Comparison of ENCODE assay signal across 26 cellular contexts in genomic region chr1:67298762-67299161, GRCh38. TPM values are rescaled to one million over a fixed set of nuclear protein-coding genes. Genes with fewer than 3 reads are reported as not detected.
A peak's percentile ranks its signal among the peaks of the same experiment; 100 is the strongest.
DNase-seq lines count a peak whose midpoint lies in the region; ATAC-seq and TF ChIP-seq lines count a peak whose summit lies in the region.
"Had no signal": no experiment of that assay in that cellular context is flagged by ENCODE, and none has a peak within 500 bp of the region (broad histone marks: within the 10 kb centered on the region; RNA-seq: fewer than 3 reads in every experiment).

No MANE protein-coding gene starts in this region.

- H3K4me3 ChIP-seq in Loucy (ENCODE audit: low read length, poor library complexity, severe bottlenecking) (no peak overlapping the region), cardiac fibroblast (replicated peaks in 1 of 2; ENCODE audit: low read depth in 2 of 2, low read length in 2 of 2) (no peak overlapping the region), retinal pigment epithelial cell (ENCODE audit: low read length) (no peak overlapping the region), sigmoid colon (no peak overlapping the region), spleen (no peak overlapping the region), OCI-LY7 (ENCODE audit: low read depth, low read length, poor library complexity, severe bottlenecking) (no peak overlapping the region)
- H3K4me3 ChIP-seq: coronary artery, pancreas had no signal

- H3K27me3 ChIP-seq in Loucy (ENCODE audit: insufficient read depth, low read length, poor library complexity, severe bottlenecking) (no peaks in the 10 kb centered on the region), sigmoid colon (no peaks in the 10 kb centered on the region), spleen (replicated peaks in 1 of 7) (no peaks in the 10 kb centered on the region)
- H3K27me3 ChIP-seq: pancreas had no signal

- H3K9me3 ChIP-seq in Loucy (ENCODE audit: insufficient read depth, low read depth, low read length) (no peaks in the 10 kb centered on the region), sigmoid colon (no peaks in the 10 kb centered on the region), spleen (no peaks in the 10 kb centered on the region), OCI-LY7 (ENCODE audit: low read length) (no peaks in the 10 kb centered on the region)
- H3K9me3 ChIP-seq: pancreas had no signal

- no TSS peak for BruUV-seq in OCI-LY7 (replicated peaks; lab: Mats Ljungman, UMichigan)

- no peaks in the 10 kb centered on the region for H3K9me3 Mint-ChIP-seq in activated CD8-positive, alpha-beta T cell treated with anti-CD3 and anti-CD28 coated beads for 36 hours
- peaks cover under 1% of the 10 kb centered on the region for H3K9me3 Mint-ChIP-seq in activated CD8-positive, alpha-beta T cell treated with anti-CD3 and anti-CD28 coated beads, Interleukin-2, amount 10 ng/mL, durations not matched to agents 7 days and 5 days (ENCODE audit: insufficient read depth)

- H3K27ac Mint-ChIP-seq in activated CD8-positive, alpha-beta T cell treated with anti-CD3 and anti-CD28 coated beads for 36 hours = no peak overlapping the region
- H3K27ac Mint-ChIP-seq in activated CD8-positive, alpha-beta T cell treated with anti-CD3 and anti-CD28 coated beads, Interleukin-2, amount 10 ng/mL, durations not matched to agents 7 days and 5 days = no peak overlapping the region
- H3K27ac Mint-ChIP-seq: naive B cell; T-helper 1 cell treated with Interleukin-12 subunit alpha and Interleukin-12 subunit beta and Interleukin-4 antibody, amounts not matched to agents 30 μg/mL and 1 μg/mL, for 36 hours had no signal

- H3K4me2 ChIP-seq in Loucy (ENCODE audit: low read depth, low read length, poor library complexity, severe bottlenecking) (no peak overlapping the region), OCI-LY7 (ENCODE audit: low read length) (no peak overlapping the region)

- POLR2A ChIA-PET in activated CD8-positive, alpha-beta T cell treated with anti-CD3 and anti-CD28 coated beads for 36 hours (lab: Charles Lee) = interaction anchor here (1.1 kb wide), 1 partner anchor 12 kb away, joined by 3 read pairs; no protein-coding TSS in a partner anchor
- POLR2A ChIA-PET in activated CD8-positive, alpha-beta T cell treated with anti-CD3 and anti-CD28 coated beads, Interleukin-2, amount 10 ng/mL, durations not matched to agents 7 days and 5 days (lab: Charles Lee) = interaction anchor here (0.6 kb wide), 2 partner anchors 10 to 344 kb away, joined by 3 read pairs; no protein-coding TSS in a partner anchor
- POLR2A ChIA-PET in OCI-LY7 (lab: Charles Lee) = no interaction called here

- H3K4me1 Mint-ChIP-seq in activated CD8-positive, alpha-beta T cell treated with anti-CD3 and anti-CD28 coated beads for 36 hours (ENCODE audit: low read depth) = peaks cover 18% of the 10 kb centered on the region
- H3K4me1 Mint-ChIP-seq in activated CD8-positive, alpha-beta T cell treated with anti-CD3 and anti-CD28 coated beads, Interleukin-2, amount 10 ng/mL, durations not matched to agents 7 days and 5 days (ENCODE audit: low read depth) = peaks cover 47% of the 10 kb centered on the region
- H3K4me1 Mint-ChIP-seq: naive B cell had no signal

- 49 to 52% methylated on average over 2 of the region's 2 CpGs for WGBS in sigmoid colon, 2 donors
- 40 to 82% (median 54%) methylated on average over 2 of the region's 2 CpGs for WGBS in spleen, 5 donors

- CTCF ChIA-PET in activated CD8-positive, alpha-beta T cell treated with anti-CD3 and anti-CD28 coated beads for 36 hours (lab: Charles Lee) = interaction anchor here (1.2 to 2.5 kb wide), 3 partner anchors 10 to 34 kb away, joined by 3 to 10 read pairs (median 5); no protein-coding TSS in a partner anchor
- CTCF ChIA-PET in activated CD8-positive, alpha-beta T cell treated with anti-CD3 and anti-CD28 coated beads, Interleukin-2, amount 10 ng/mL, durations not matched to agents 7 days and 5 days (lab: Charles Lee) = interaction anchor here (0.7 to 1.2 kb wide), 5 partner anchors 10 to 87 kb away, joined by 3 to 4 read pairs (median 3); no protein-coding TSS in a partner anchor
- CTCF ChIA-PET in OCI-LY7 (lab: Charles Lee; ENCODE audit: unreplicated experiment) = no interaction called here

- H4K20me1 ChIP-seq in Loucy (ENCODE audit: insufficient read depth, low read length, poor library complexity, severe bottlenecking) = no peaks in the 10 kb centered on the region
- H4K20me1 ChIP-seq in OCI-LY7 (ENCODE audit: insufficient read depth, low read length) = no peaks in the 10 kb centered on the region

- H3K36me3 ChIP-seq in Loucy (ENCODE audit: insufficient read depth, low read length) (no peaks in the 10 kb centered on the region), sigmoid colon (no peaks in the 10 kb centered on the region), spleen (no peaks in the 10 kb centered on the region), OCI-LY7 (ENCODE audit: insufficient read depth, low read length) (no peaks in the 10 kb centered on the region)
- H3K36me3 ChIP-seq: pancreas had no signal

- no peak overlapping the region for H3K9ac ChIP-seq in Loucy (ENCODE audit: low read depth, low read length, poor library complexity, severe bottlenecking)

- peaks cover 13% of the 10 kb centered on the region for H3K4me1 ChIP-seq in Loucy (ENCODE audit: insufficient read depth, low read length, poor library complexity, severe bottlenecking)
- no peaks in the 10 kb centered on the region for H3K4me1 ChIP-seq in sigmoid colon
- no peaks in the 10 kb centered on the region for H3K4me1 ChIP-seq in spleen
- H3K4me1 ChIP-seq in OCI-LY7 (ENCODE audit: insufficient read depth, low read length, poor library complexity, severe bottlenecking) = no peaks in the 10 kb centered on the region
- H3K4me1 ChIP-seq: pancreas had no signal

- H3F3A ChIP-seq in Loucy (ENCODE audit: low read depth) = no peaks in the 10 kb centered on the region

- no peak overlapping the region for H3K27ac ChIP-seq in sigmoid colon
- H3K27ac ChIP-seq in spleen = no peak overlapping the region
- no peak overlapping the region for H3K27ac ChIP-seq in OCI-LY7 (ENCODE audit: low read depth, low read length, poor library complexity, severe bottlenecking)
- H3K27ac ChIP-seq: coronary artery, pancreas had no signal

- no peak for TF ChIP-seq CTCF in activated CD8-positive, alpha-beta T cell treated with anti-CD3 and anti-CD28 coated beads for 36 hours (IDR thresholded peaks at IDR 0.05)
- TF ChIP-seq CTCF in Loucy (conservative IDR thresholded peaks at IDR 0.05; ENCODE audit: low read length) (peak; percentile 14; the same call in 1 of the 2 replicates), cardiac fibroblast (IDR thresholded peaks at IDR 0.05; ENCODE audit: low read depth, low read length) (peak; percentile 4), retinal pigment epithelial cell (conservative IDR thresholded peaks at IDR 0.05; ENCODE audit: low read depth, low read length) (peak; percentile 19), sigmoid colon (IDR thresholded peaks at IDR 0.05) (no peak), spleen (IDR thresholded peaks at IDR 0.05 in 8 of 11, conservative IDR thresholded peaks at IDR 0.05 in 3 of 11) (no peak), OCI-LY7 (conservative IDR thresholded peaks at IDR 0.05; ENCODE audit: low read length) (no peak)

- intact Hi-C loops in activated CD8-positive, alpha-beta T cell treated with anti-CD3 and anti-CD28 coated beads for 36 hours (cut with micrococcal nuclease) = no loop called here
- intact Hi-C loops in sigmoid colon (cut with DNase I) (no loop called here), spleen (cut with DNase I; ENCODE audit: low total_unique reads) (no loop called here), OCI-LY7 (cut with micrococcal nuclease; ENCODE audit: unreplicated experiment) (no loop called here)

- no peak overlapping the region for H3K4me3 Mint-ChIP-seq in activated CD8-positive, alpha-beta T cell treated with anti-CD3 and anti-CD28 coated beads for 36 hours
- H3K4me3 Mint-ChIP-seq in activated CD8-positive, alpha-beta T cell treated with anti-CD3 and anti-CD28 coated beads, Interleukin-2, amount 10 ng/mL, durations not matched to agents 7 days and 5 days = no peak overlapping the region
- H3K4me3 Mint-ChIP-seq: naive B cell; T-helper 1 cell treated with Interleukin-12 subunit alpha and Interleukin-12 subunit beta and Interleukin-4 antibody, amounts not matched to agents 30 μg/mL and 1 μg/mL, for 36 hours had no signal

- peaks cover 8% of the 10 kb centered on the region for H3K27me3 Mint-ChIP-seq in activated CD8-positive, alpha-beta T cell treated with anti-CD3 and anti-CD28 coated beads for 36 hours
- no peaks in the 10 kb centered on the region for H3K27me3 Mint-ChIP-seq in activated CD8-positive, alpha-beta T cell treated with anti-CD3 and anti-CD28 coated beads, Interleukin-2, amount 10 ng/mL, durations not matched to agents 7 days and 5 days (ENCODE audit: low read depth)

- TF ChIP-seq POLR2A in sigmoid colon (IDR thresholded peaks at IDR 0.05) (no peak), spleen (IDR thresholded peaks at IDR 0.05) (no peak)

- H3K79me2 ChIP-seq in Loucy (ENCODE audit: insufficient read depth, low read length) = no peaks in the 10 kb centered on the region
- no peaks in the 10 kb centered on the region for H3K79me2 ChIP-seq in OCI-LY7 (ENCODE audit: insufficient read depth, low read depth, low read length)

- H3K9me2 ChIP-seq in Loucy (replicated peaks; ENCODE audit: low read depth, low read length) = no peaks in the 10 kb centered on the region
- H3K9me2 ChIP-seq in OCI-LY7 (ENCODE audit: insufficient read depth, low read length) = 0 out of 2 replicates have a peak, but pooled peaks cover 2% of the 10 kb centered on the region

- no peak overlapping the region for H2AFZ ChIP-seq in Loucy (ENCODE audit: low read length)
- no peak overlapping the region for H2AFZ ChIP-seq in OCI-LY7 (ENCODE audit: low read length)

- no peaks in the 10 kb centered on the region for H3K36me3 Mint-ChIP-seq in activated CD8-positive, alpha-beta T cell treated with anti-CD3 and anti-CD28 coated beads for 36 hours (ENCODE audit: low read depth)
- peaks cover 11% of the 10 kb centered on the region for H3K36me3 Mint-ChIP-seq in activated CD8-positive, alpha-beta T cell treated with anti-CD3 and anti-CD28 coated beads, Interleukin-2, amount 10 ng/mL, durations not matched to agents 7 days and 5 days (ENCODE audit: low read depth)
- H3K36me3 Mint-ChIP-seq: naive B cell had no signal

- no peak for DNase-seq in activated CD8-positive, alpha-beta T cell treated with anti-CD3 and anti-CD28 coated beads for 36 hours
- no peak for DNase-seq in activated CD8-positive, alpha-beta T cell treated with anti-CD3 and anti-CD28 coated beads, Interleukin-2, amount 10 ng/mL, durations not matched to agents 7 days and 5 days
- DNase-seq in cardiac fibroblast (ENCODE audit: low read depth in 2 of 2) = no peak
- no peak for DNase-seq in retinal pigment epithelial cell (ENCODE audit: low read depth)
- DNase-seq in sigmoid colon = no peak
- DNase-seq in spleen = no peak
- no peak for DNase-seq in OCI-LY7 (ENCODE audit: low spot score)
- DNase-seq: activated CD4-positive, alpha-beta T cell treated with anti-CD3 and anti-CD28 coated beads, Interleukin-2, amount 50 U/mL, for 4 hours; activated gamma-delta T cell; COR-L47; head of caudate nucleus; KG1; left colon; mesenchymal stem cell; naive B cell; NCI-H1092 treated with DMSO at 0.1 percent for 48 hours; NCI-H2081; NCI-H446; pancreas; stimulated activated CD8-positive, alpha-beta memory T cell treated with anti-CD3 and anti-CD28 coated beads, Interleukin-4, amount 100 ng/mL, for 48 hours; trophoblast cell had no signal

- no peak for TF ChIP-seq EP300 in sigmoid colon (IDR thresholded peaks at IDR 0.05)

- ATAC-seq in activated CD8-positive, alpha-beta T cell treated with anti-CD3 and anti-CD28 coated beads for 36 hours = peak; percentile 37
- ATAC-seq in activated CD8-positive, alpha-beta T cell treated with anti-CD3 and anti-CD28 coated beads, Interleukin-2, amount 10 ng/mL, durations not matched to agents 7 days and 5 days = no peak
- ATAC-seq: left colon, pancreas, sciatic nerve had no signal

RNA-seq across cellular contexts. Expression of gene IL12RB2, which starts 8.9 kb away (rescaled TPM):
- 10 to 100 TPM; 29.1 to 29.7 TPM for total RNA-seq in activated CD8-positive, alpha-beta T cell treated with anti-CD3 and anti-CD28 coated beads for 36 hours
- 10 to 100 TPM; 17.3 to 19.6 TPM for total RNA-seq in activated CD8-positive, alpha-beta T cell treated with anti-CD3 and anti-CD28 coated beads, Interleukin-2, amount 10 ng/mL, durations not matched to agents 7 days and 5 days
- total RNA-seq in sigmoid colon (1 to 10 TPM in 2 of 4 donors, under 1 TPM in 1, not detected in 1; 0.99 to 2.1 (median 1.5) TPM), spleen (1 to 10 TPM; 1.7 to 6.0 (median 3.3) TPM), OCI-LY7 (2022) (not detected in 2 replicates)
- polyA plus RNA-seq in sigmoid colon (1 to 10 TPM in 1 of 3 donors, not detected in 2; 1.1 TPM), spleen (under 1 TPM; 0.17 to 0.64 (median 0.58) TPM)
- total RNA-seq in OCI-LY7 (2014; rRNA removed; shearing (Covaris generic)) = not detected in 2 replicates
- polyA plus RNA-seq: BJ had no signal

Comparison
In these comparisons a context has a peak if more than half of its experiments do, and no peak if none do; other contexts are left out.
1. CTCF ChIP-seq: peak in Loucy (single experiment), cardiac fibroblast (single experiment) and retinal pigment epithelial cell (single experiment); none in activated CD8-positive, alpha-beta T cell treated with anti-CD3 and anti-CD28 coated beads for 36 hours (single experiment), sigmoid colon (0 of 4), spleen (0 of 11) and OCI-LY7 (single experiment).